19 cellular contexts compared by ENCODE assay signal in the genomic region with DNA sequence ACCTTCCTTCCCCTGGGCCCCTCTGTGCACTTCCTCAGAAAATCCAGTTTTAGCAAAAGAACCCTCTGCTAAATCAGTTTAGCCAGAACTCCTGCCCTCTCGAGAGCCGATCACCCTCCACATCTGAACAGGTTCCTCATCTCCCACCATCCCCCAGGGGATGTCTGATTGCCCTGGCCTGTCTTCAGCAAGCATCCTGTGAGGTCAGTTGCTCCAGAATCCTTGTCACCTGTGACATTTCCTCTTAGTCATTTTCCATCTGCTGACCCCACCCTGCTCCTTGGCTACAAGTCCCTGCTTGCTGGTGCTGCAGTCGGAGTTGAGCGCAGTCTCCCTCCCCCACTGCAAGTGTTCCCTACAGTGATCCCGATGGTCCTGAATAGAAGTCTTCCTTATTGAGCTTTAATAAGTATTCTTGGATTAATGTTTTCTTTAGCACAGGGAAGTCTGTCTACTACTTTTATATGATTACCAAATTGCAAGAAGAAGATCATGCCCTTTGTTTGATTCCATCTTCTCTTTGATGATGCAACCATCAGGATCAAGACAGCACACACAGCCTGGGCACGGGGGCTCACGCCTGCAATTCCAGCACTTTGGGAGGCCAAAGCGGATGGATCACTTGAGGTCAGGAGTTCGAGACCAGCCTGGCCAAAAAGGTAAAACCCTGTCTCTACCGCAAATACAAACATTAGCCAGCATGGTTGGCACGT. TPM values are rescaled to one million over a fixed set of nuclear protein-coding genes. Genes with fewer than 3 reads are reported as not detected.
DNase-seq lines count a peak whose midpoint lies in the region; ATAC-seq and TF ChIP-seq lines count a peak whose summit lies in the region.
"Had no signal": no experiment of that assay in that cellular context is flagged by ENCODE, and none has a peak within 500 bp of the region (broad histone marks: within the 10 kb centered on the region; RNA-seq: fewer than 3 reads in every experiment).

No MANE protein-coding gene starts in this region.

- 88 to 91% methylated on average over 7 to 11 of the region's 11 CpGs for WGBS in endodermal cell (ENCODE audit: insufficient coverage in 1 of 2, insufficient read length in 1 of 2), 2 experiments

- no peak overlapping the region for H3K4me3 Mint-ChIP-seq in endodermal cell
- H3K4me3 Mint-ChIP-seq: T-helper 2 cell treated with Interferon-gamma antibody and Interleukin-4, amounts not matched to agents 5 μg/mL and 100 μg/mL, for 36 hours had no signal

- no peak overlapping the region for H3K27ac ChIP-seq in endodermal cell (ENCODE audit: low read depth, low read length)
- H3K27ac ChIP-seq: ovary, upper lobe of left lung had no signal

- H3K9me3 ChIP-seq in endodermal cell (ENCODE audit: control insufficient read depth, low read length) = no peaks in the 10 kb centered on the region
- H3K9me3 ChIP-seq: ovary, upper lobe of left lung had no signal

- no peak overlapping the region for H3K27ac Mint-ChIP-seq in endodermal cell
- H3K27ac Mint-ChIP-seq: T-helper 2 cell treated with Interferon-gamma antibody and Interleukin-4, amounts not matched to agents 5 μg/mL and 100 μg/mL, for 36 hours had no signal

- H3K36me3 ChIP-seq in endodermal cell (ENCODE audit: control insufficient read depth, insufficient read depth, low read length) = no peaks in the 10 kb centered on the region
- H3K36me3 ChIP-seq: ovary, upper lobe of left lung had no signal

- H3K4me3 ChIP-seq in cardiac fibroblast (replicated peaks in 1 of 2; ENCODE audit: low read depth in 2 of 2, low read length in 2 of 2) (no peak overlapping the region), endodermal cell (ENCODE audit: low read length) (no peak overlapping the region)
- H3K4me3 ChIP-seq: ovary, smooth muscle cell, upper lobe of left lung had no signal

- no peaks in the 10 kb centered on the region for H3K27me3 ChIP-seq in endodermal cell (ENCODE audit: control insufficient read depth, insufficient read depth, low read length, poor library complexity, severe bottlenecking)
- H3K27me3 ChIP-seq: ovary, upper lobe of left lung had no signal

- H3K9me3 Mint-ChIP-seq in endodermal cell = no peaks in the 10 kb centered on the region

- no peak for ATAC-seq in GM18511 (IDR thresholded peaks at IDR 0.05; ENCODE audit: unreplicated experiment)

- no peak for TF ChIP-seq CTCF in cardiac fibroblast (IDR thresholded peaks at IDR 0.05; ENCODE audit: low read depth, low read length)
- TF ChIP-seq CTCF in endodermal cell (conservative IDR thresholded peaks at IDR 0.05) = no peak

- H3K36me3 Mint-ChIP-seq in endodermal cell (ENCODE audit: low read depth) = no peaks in the 10 kb centered on the region

- H3K9ac ChIP-seq in endodermal cell (ENCODE audit: extremely low read depth, low read length, poor library complexity, severe bottlenecking) = no peak overlapping the region

- H3K4me1 Mint-ChIP-seq in endodermal cell = peaks cover 7% of the 10 kb centered on the region

- peaks cover 4% of the 10 kb centered on the region for H3K4me1 ChIP-seq in endodermal cell (ENCODE audit: control insufficient read depth, insufficient read depth, low read length)

- no peaks in the 10 kb centered on the region for H3K27me3 Mint-ChIP-seq in endodermal cell (ENCODE audit: insufficient read depth)

- DNase-seq in CD1c-positive myeloid dendritic cell (ENCODE audit: extremely low spot score) = peak; percentile 39
- peak; percentile 43 for DNase-seq in HT1080 (ENCODE audit: low read depth)
- DNase-seq in cardiac fibroblast (ENCODE audit: low read depth in 2 of 2) = peak; percentile 26 to 37
- peak; percentile 80 for DNase-seq in islet precursor cell
- no peak for DNase-seq in endodermal cell
- DNase-seq in amygdala (lab: John Stamatoyannopoulos, UW) = no peak
- no peak for DNase-seq in activated naive CD4-positive, alpha-beta T cell treated with anti-CD3 and anti-CD28 coated beads, Interleukin-2, amount 50 U/mL, for 16 hours
- DNase-seq: activated CD4-positive, CD25-positive, alpha-beta regulatory T cell treated with anti-CD3 and anti-CD28 coated beads, Interleukin-2, amount 50 U/mL, for 72 hours; activated gamma-delta T cell treated with Interleukin-2 at 50 U/mL for 16 hours; anterior cingulate cortex; C1 segment of cervical spinal cord; hypothalamus; NCI-H1105; ovary; stimulated activated naive CD4-positive, alpha-beta T cell; upper lobe of left lung had no signal

RNA-seq across cellular contexts. Expression of gene UBE2F, which starts 30.9 kb away (rescaled TPM):
- total RNA-seq in HT1080 (2014; rRNA removed; shearing (Covaris generic)) = 71.4 and 77.4 TPM in 2 replicates
- polyA plus RNA-seq in HT1080 (2015; cell fraction: cytosol; rRNA removed) = 70.9 and 99.7 TPM in 2 replicates
- 27.2 and 30.1 TPM in 2 replicates for polyA plus RNA-seq in HT1080 (2015; cell fraction: nucleus; rRNA removed)
- total RNA-seq in endodermal cell = 10 to 100 TPM; 58.3 to 59.2 TPM
- polyA plus RNA-seq in endodermal cell (2013, experiment 1 of 2) = 48.0 TPM
- polyA plus RNA-seq in endodermal cell (2013, experiment 2 of 2) = 41.5 TPM

Comparison
In these comparisons a context has a peak if more than half of its experiments do, and no peak if none do; other contexts are left out.
1. DNase-seq: peak in CD1c-positive myeloid dendritic cell (single experiment), HT1080 (single experiment), cardiac fibroblast (2 of 2) and islet precursor cell (single experiment); none in endodermal cell (single experiment), amygdala (0 of 56) and activated naive CD4-positive, alpha-beta T cell treated with anti-CD3 and anti-CD28 coated beads, Interleukin-2, amount 50 U/mL, for 16 hours (single experiment).